18 cellular contexts compared by ENCODE assay signal in the genomic region with DNA sequence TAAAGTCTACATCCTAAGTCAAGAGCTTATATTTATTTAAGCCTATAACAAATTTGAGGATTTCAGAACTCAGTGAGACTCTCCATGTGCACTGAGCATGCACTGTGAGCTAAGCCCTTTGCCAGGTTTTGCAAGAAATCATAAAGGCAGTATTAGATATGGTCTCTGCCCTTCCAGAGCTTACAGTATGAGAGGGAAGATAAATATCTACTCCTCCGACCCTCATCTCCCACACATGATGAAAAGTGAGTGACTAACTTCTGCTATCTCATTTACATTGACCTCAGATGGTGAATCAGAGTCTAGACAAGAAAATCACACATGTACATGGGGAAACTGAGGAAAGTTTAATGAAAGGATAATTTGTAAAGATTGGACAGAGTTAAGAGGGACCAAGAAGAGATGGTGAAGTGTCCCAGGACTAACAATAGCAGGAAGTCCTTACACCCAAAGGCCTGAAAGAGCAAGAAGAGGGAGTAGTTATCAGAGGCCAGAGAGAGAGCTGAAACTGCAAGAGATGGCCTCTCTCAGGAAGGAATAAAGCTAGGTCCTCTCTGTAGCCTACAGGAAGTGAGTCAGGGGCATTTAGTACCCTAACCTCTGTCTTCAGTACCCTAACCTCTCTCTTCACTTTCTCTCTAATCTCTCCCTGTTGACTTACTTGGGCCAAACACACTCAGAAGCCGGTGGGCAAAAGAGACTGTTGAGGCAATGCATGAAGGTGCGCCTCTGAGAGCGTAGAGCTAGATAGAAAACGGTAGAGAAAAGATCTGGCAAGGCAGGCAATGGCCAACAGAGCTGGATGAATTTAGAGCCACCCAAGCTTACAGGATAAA. TPM values are rescaled to one million over a fixed set of nuclear protein-coding genes. Genes with fewer than 3 reads are reported as not detected.
DNase-seq lines count a peak whose midpoint lies in the region; ATAC-seq and TF ChIP-seq lines count a peak whose summit lies in the region.
"Had no signal": no experiment of that assay in that cellular context is flagged by ENCODE, and none has a peak within 500 bp of the region (broad histone marks: within the 10 kb centered on the region; RNA-seq: fewer than 3 reads in every experiment).

No MANE protein-coding gene starts in this region.

- DNase-seq in HCEC 1CT (peak; percentile 26), SJSA1 (ENCODE audit: low read depth in 1 of 2, low spot score in 2 of 2) (peak in 1 of 2 experiments; percentile 28), fibroblast of pulmonary artery (ENCODE audit: low read depth) (peak; percentile 32), osteoblast (ENCODE audit: insufficient read length, low spot score, missing footprints) (peak; percentile 4), amygdala (lab: John Stamatoyannopoulos, UW) (no peak), hippocampal formation (lab: John Stamatoyannopoulos, UW) (no peak)
- DNase-seq: activated naive CD4-positive, alpha-beta T cell; DMS79; left cardiac atrium; MV-4-11; naive thymus-derived CD4-positive, alpha-beta T cell; stimulated activated CD4-positive, alpha-beta T cell treated with anti-CD3 and anti-CD28 coated beads, Interleukin-2, amount 100 ng/mL, for 48 hours; transverse colon had no signal

- peak overlapping the region; percentile 49 for H3K27ac ChIP-seq in SJSA1
- peak overlapping the region; percentile 87 for H3K27ac ChIP-seq in osteoblast (ENCODE audit: low read depth, low read length)
- H3K27ac ChIP-seq: C4-2B, transverse colon, VCaP had no signal

- H3K27me3 ChIP-seq in SJSA1 (replicated peaks) = no peaks in the 10 kb centered on the region
- H3K27me3 ChIP-seq in osteoblast (ENCODE audit: insufficient read depth, low read length) = no peaks in the 10 kb centered on the region
- H3K27me3 ChIP-seq: transverse colon had no signal

- H3K4me2 ChIP-seq in osteoblast (ENCODE audit: insufficient read depth, low read length) = peak overlapping the region; percentile 2

- peaks cover 80% of the 10 kb centered on the region for H3K79me2 ChIP-seq in osteoblast (ENCODE audit: insufficient read depth, low read length)

- peaks cover 53% of the 10 kb centered on the region for H3K4me1 ChIP-seq in SJSA1 (replicated peaks)
- peaks cover 91% of the 10 kb centered on the region for H3K4me1 ChIP-seq in osteoblast (ENCODE audit: insufficient read depth, low read length)
- H3K4me1 ChIP-seq: transverse colon had no signal

- no peak overlapping the region for H3K4me3 ChIP-seq in SJSA1
- no peak overlapping the region for H3K4me3 ChIP-seq in fibroblast of pulmonary artery (replicated peaks; ENCODE audit: low read depth, low read length)
- H3K4me3 ChIP-seq in osteoblast (ENCODE audit: insufficient read depth, low read length) = no peak overlapping the region
- H3K4me3 ChIP-seq: transverse colon had no signal

- ATAC-seq in GM21515 (IDR thresholded peaks at IDR 0.05; ENCODE audit: unreplicated experiment) (no peak), GM18517 (IDR thresholded peaks at IDR 0.05; ENCODE audit: unreplicated experiment) (no peak)
- ATAC-seq: left cardiac atrium; naive thymus-derived CD4-positive, alpha-beta T cell had no signal

- H3K9me3 ChIP-seq in SJSA1 (replicated peaks) (no peaks in the 10 kb centered on the region), osteoblast (ENCODE audit: low read depth, low read length) (no peaks in the 10 kb centered on the region)
- H3K9me3 ChIP-seq: transverse colon had no signal

- TF ChIP-seq CTCF in fibroblast of pulmonary artery (IDR thresholded peaks at IDR 0.05; ENCODE audit: low read length, missing control alignments) (no peak), osteoblast (IDR thresholded peaks at IDR 0.05; ENCODE audit: extremely low read depth, low read depth, low read length) (no peak)

- H4K20me1 ChIP-seq in osteoblast (ENCODE audit: insufficient read depth, low read length) = peaks cover 5% of the 10 kb centered on the region

- no peaks in the 10 kb centered on the region for H3K36me3 ChIP-seq in SJSA1
- H3K36me3 ChIP-seq in osteoblast (ENCODE audit: insufficient read depth, low read length) = peaks cover 44% of the 10 kb centered on the region
- H3K36me3 ChIP-seq: transverse colon had no signal

- H2AFZ ChIP-seq in osteoblast (ENCODE audit: low read length) = no peak overlapping the region

RNA-seq across cellular contexts. Expression of a gene that starts 23.0 kb away (rescaled TPM):
- 0.42 TPM in 1 of 2 replicates, not detected in the other for total RNA-seq in SJSA1 (2014; rRNA removed; shearing (Covaris generic))
- total RNA-seq in osteoblast = 18.1 and 20.0 TPM in 2 replicates
- total RNA-seq: naive thymus-derived CD4-positive, alpha-beta T cell; renal cortical epithelial cell; transverse colon had no signal

Comparison
In these comparisons a context has a peak if more than half of its experiments do, and no peak if none do; other contexts are left out.
1. DNase-seq: peak in HCEC 1CT (single experiment), fibroblast of pulmonary artery (single experiment) and osteoblast (single experiment); none in amygdala (0 of 56) and hippocampal formation (0 of 2).
2. RNA of a gene that starts 23.0 kb away (total RNA-seq): 18.1 to 20.0 TPM in osteoblast; 0.42 TPM in SJSA1; every median in the first group is over 10 times any median in the second.